8 cellular contexts compared by ENCODE assay signal in genomic region chr19:42268142-42268703, GRCh38. TPM values are rescaled to one million over a fixed set of nuclear protein-coding genes. Genes with fewer than 3 reads are reported as not detected.
A peak's percentile ranks its signal among the peaks of the same experiment; 100 is the strongest.
DNase-seq lines count a peak whose midpoint lies in the region; ATAC-seq, FAIRE-seq and TF ChIP-seq lines count a peak whose summit lies in the region.

No MANE protein-coding gene starts in this region.

- peaks cover 0 to 3% of the 10 kb centered on the region in 2 donors for H3K36me3 ChIP-seq in kidney (ENCODE audit: control insufficient read depth in 1 of 2, insufficient read depth in 2 of 2, low read length in 2 of 2)

- peaks cover 12 to 21% of the 10 kb centered on the region in 2 donors for H3K4me1 ChIP-seq in kidney (ENCODE audit: control insufficient read depth in 1 of 2, insufficient read depth in 1 of 2, low read depth in 1 of 2, low read length in 2 of 2)

- ATAC-seq in GM19035 (IDR thresholded peaks at IDR 0.05; ENCODE audit: unreplicated experiment): peak; percentile 54
- peak; percentile 51 for ATAC-seq in HG03280 (IDR thresholded peaks at IDR 0.05; ENCODE audit: unreplicated experiment)

- FAIRE-seq in kidney (lab: Jason Lieb, UNC): peak; percentile 97

- H3K9me3 ChIP-seq in kidney (ENCODE audit: control insufficient read depth in 1 of 2, low read length in 2 of 2): no peaks in the 10 kb centered on the region

- DNase-seq in AG09319 (ENCODE audit: extremely low read depth, low read depth) (peak; percentile 99), NCI-H345 (lab: John Stamatoyannopoulos, UW) (peak; percentile 97), cerebellar nuclear complex (lab: John Stamatoyannopoulos, UW) (peak; percentile 99), kidney (peak; percentile 99)
- peak; percentile 92 to 98 (median 96) for DNase-seq in activated CD4-positive, CD25-positive, alpha-beta regulatory T cell (lab: John Stamatoyannopoulos, UW)
- peak; percentile 90 to 95 for DNase-seq in stimulated activated CD4-positive, alpha-beta T cell treated with anti-CD3 and anti-CD28 coated beads, Interleukin-15, amount 100 ng/mL, for 1 hour (ENCODE audit: low read depth in 1 of 2, low spot score in 1 of 2)

- peak overlapping the region; percentile 95 to 97 for H3K9ac ChIP-seq in kidney (ENCODE audit: low read length in 2 of 2)

- intact Hi-C loops in kidney (cut with DNase I): no loop called here

- peak overlapping the region; percentile 99 for H3K27ac ChIP-seq in kidney (ENCODE audit: low read depth in 2 of 2, low read length in 2 of 2)

- peak overlapping the region; percentile 83 to 89 for H3K4me3 ChIP-seq in kidney (ENCODE audit: low read length in 2 of 2)

- TF ChIP-seq CTCF in AG09319 (IDR thresholded peaks at IDR 0.05; ENCODE audit: low read depth, low read length): no peak; the same call in 1 of the 2 replicates
- TF ChIP-seq CTCF in kidney (IDR thresholded peaks at IDR 0.05; ENCODE audit: borderline replicate concordance, extremely low read depth, insufficient read depth): no peak

RNA-seq across cellular contexts. Expression of gene CIC, which starts 0.8 kb away (rescaled TPM):
- total RNA-seq in kidney: 90.9 TPM
- polyA plus RNA-seq in kidney (ENCODE audit: insufficient read depth, low read depth, low replicate concordance): 18.8 TPM

RNA-seq across cellular contexts. Expression of gene ERF, which starts 13.3 kb away (rescaled TPM):
- 61.2 TPM for total RNA-seq in kidney
- 31.1 TPM for polyA plus RNA-seq in kidney (ENCODE audit: insufficient read depth, low read depth, low replicate concordance)

RNA-seq across cellular contexts. Expression of gene GSK3A, which starts 25.8 kb away (rescaled TPM):
- 39.2 TPM for total RNA-seq in kidney
- 57.3 TPM for polyA plus RNA-seq in kidney (ENCODE audit: insufficient read depth, low read depth, low replicate concordance)

RNA-seq across cellular contexts. Expression of gene PRR19, which starts 33.7 kb away (rescaled TPM):
- total RNA-seq in kidney: 0.47 TPM
- polyA plus RNA-seq in kidney (ENCODE audit: insufficient read depth, low read depth, low replicate concordance): 0.71 TPM

RNA-seq across cellular contexts. Expression of gene PAFAH1B3, which starts 34.2 kb away (rescaled TPM):
- total RNA-seq in kidney: 22.0 TPM
- polyA plus RNA-seq in kidney (ENCODE audit: insufficient read depth, low read depth, low replicate concordance): 38.3 TPM

Comparison
In these comparisons a context has a peak if more than half of its experiments do, and no peak if none do; other contexts are left out.
1. Peak in every context shown above with its lines: DNase-seq, ATAC-seq, H3K4me3 ChIP-seq and H3K27ac ChIP-seq.